1 cellular context compared by ENCODE assay signal in genomic region chr17:1580979-1581676, GRCh38.
TF ChIP-seq lines count a peak whose summit lies in the region.

No MANE protein-coding gene starts in this region.

TF ChIP-seq in HepG2, 621 proteins besides CTCF, POLR2A, EP300 and RAD21:
- TF ChIP-seq FOXK2 (IDR thresholded peaks at IDR 0.05) (no peak), HNRNPL (IDR thresholded peaks at IDR 0.05; ENCODE audit: low read depth, low read length) (peak; percentile 99), PLRG1 (conservative IDR thresholded peaks at IDR 0.05) (no peak), SRSF1 (optimal IDR thresholded peaks at IDR 0.05; ENCODE audit: low read depth, low read length) (peak; percentile 54), TCF7L2 (IDR thresholded peaks at IDR 0.05; ENCODE audit: low read depth, low read length) (no peak), XRCC5 (optimal IDR thresholded peaks at IDR 0.05; ENCODE audit: low read length) (peak; percentile 38), SP1 (IDR thresholded peaks at IDR 0.05) (no peak), SP1 (CRISPR knock-in tag; IDR thresholded peaks at IDR 0.05) (no peak), ZNF333 (CRISPR knock-in tag; IDR thresholded peaks at IDR 0.05; ENCODE audit: borderline replicate concordance) (no peak), RELA (CRISPR knock-in tag; IDR thresholded peaks at IDR 0.05) (no peak), HIC2 (CRISPR knock-in tag; IDR thresholded peaks at IDR 0.05; ENCODE audit: low read depth) (peak; percentile 59; the same call in 1 of the 2 replicates), KDM5A (IDR thresholded peaks at IDR 0.05; ENCODE audit: borderline replicate concordance, low read length) (no peak), ZNF687 (CRISPR knock-in tag; IDR thresholded peaks at IDR 0.05) (peak; percentile 29)
- TF ChIP-seq, protein P1, sequence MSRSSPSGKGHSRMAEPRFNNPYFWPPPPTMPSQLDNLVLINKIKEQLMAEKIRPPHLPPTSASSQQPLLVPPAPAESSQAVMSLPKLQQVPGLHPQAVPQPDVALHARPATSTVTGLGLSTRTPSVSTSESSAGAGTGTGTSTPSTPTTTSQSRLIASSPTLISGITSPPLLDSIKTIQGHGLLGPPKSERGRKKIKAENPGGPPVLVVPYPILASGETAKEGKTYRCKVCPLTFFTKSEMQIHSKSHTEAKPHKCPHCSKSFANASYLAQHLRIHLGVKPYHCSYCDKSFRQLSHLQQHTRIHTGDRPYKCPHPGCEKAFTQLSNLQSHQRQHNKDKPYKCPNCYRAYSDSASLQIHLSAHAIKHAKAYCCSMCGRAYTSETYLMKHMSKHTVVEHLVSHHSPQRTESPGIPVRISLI (CRISPR knock-in tag; IDR thresholded peaks at IDR 0.05; ENCODE audit: borderline replicate concordance) = no peak
